In the genomic region with DNA sequence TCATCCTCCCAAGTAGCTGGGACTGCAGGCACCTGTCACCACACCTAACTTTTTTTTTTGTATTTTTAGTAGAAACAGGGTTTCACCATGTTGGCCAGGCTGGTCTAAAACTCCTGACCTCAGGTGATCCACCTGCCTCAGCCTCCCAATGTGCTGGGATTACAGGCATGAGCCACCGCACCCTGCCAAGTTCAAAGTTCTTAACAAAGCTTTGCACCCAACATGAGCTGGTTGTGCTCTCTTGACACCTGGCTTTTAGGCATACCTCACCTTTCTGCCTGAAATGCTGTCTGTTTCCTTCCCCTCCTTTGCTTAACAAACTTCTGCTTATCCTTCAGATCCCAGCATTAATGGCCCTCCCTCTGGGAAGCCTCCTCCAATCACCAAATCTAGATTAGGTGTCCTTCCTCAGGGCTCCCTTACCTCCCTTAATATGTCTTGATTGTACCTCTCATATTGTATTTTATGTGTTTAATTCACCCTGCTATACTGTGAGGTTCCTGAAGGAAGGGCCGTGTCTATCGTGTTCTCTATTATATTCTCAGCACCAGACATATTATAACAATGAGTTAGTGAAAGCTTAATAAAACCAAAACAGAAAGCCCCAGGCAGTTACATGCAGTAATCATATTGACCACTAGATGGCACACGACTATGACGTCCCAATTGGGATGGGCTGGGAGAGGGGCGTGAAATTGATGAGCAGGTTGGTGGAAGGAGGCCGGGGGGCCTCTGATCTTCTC, we compare ENCODE assay signal across 9 cellular contexts.
A peak's percentile ranks its signal among the peaks of the same experiment; 100 is the strongest.
DNase-seq lines count a peak whose midpoint lies in the region; ATAC-seq, FAIRE-seq and TF ChIP-seq lines count a peak whose summit lies in the region.
"Had no signal": no experiment of that assay in that cellular context is flagged by ENCODE, and none has a peak within 500 bp of the region (broad histone marks: within the 10 kb centered on the region; RNA-seq: fewer than 3 reads in every experiment).

No MANE protein-coding gene starts in this region.

- TF ChIP-seq EP300 in A549 (IDR thresholded peaks at IDR 0.05), result no peak

- H3K36me3 Mint-ChIP-seq in brain, result no peaks in the 10 kb centered on the region

- TF ChIP-seq POLR2A in A549 (IDR thresholded peaks at IDR 0.05; ENCODE audit: low read length), result no peak

- CTCF ChIA-PET in A549 (lab: Yijun Ruan, JAX), result interaction anchor here (0.6 to 6.8 kb wide), 64 partner anchors 9 to 720 kb away, joined by 3 to 106 read pairs (median 4); a partner anchor contains a TSS

- FAIRE-seq in A549 (lab: Jason Lieb, UNC), result no peak
- FAIRE-seq: endometrium had no signal

- POLR2A ChIA-PET in A549 (lab: Yijun Ruan, JAX), result interaction anchor here (1.0 kb wide), 1 partner anchor 63 kb away, joined by 3 read pairs; a partner anchor contains a TSS

- no peak overlapping the region for H3K27ac Mint-ChIP-seq in brain

- peaks cover 8% of the 10 kb centered on the region for H3K27me3 Mint-ChIP-seq in brain

- peaks cover 23% of the 10 kb centered on the region for H3K4me1 ChIP-seq in A549

- H3K4me1 Mint-ChIP-seq in brain, result no peaks in the 10 kb centered on the region

- no peak overlapping the region for H3K27ac ChIP-seq in A549

- peak; percentile 71 to 72 for TF ChIP-seq RAD21 in A549 (conservative IDR thresholded peaks at IDR 0.05 in 1 of 2, IDR thresholded peaks at IDR 0.05 in 1 of 2)

- peak; percentile 88 for TF ChIP-seq CTCF in A549 (IDR thresholded peaks at IDR 0.05)
- peak; percentile 83 for TF ChIP-seq CTCF in GM12872 (IDR thresholded peaks at IDR 0.05; ENCODE audit: insufficient read depth, low read depth, low read length)
- peak; percentile 57 to 76 for TF ChIP-seq CTCF in brain (conservative IDR thresholded peaks at IDR 0.05)

- H3K4me2 ChIP-seq in A549, result peak overlapping the region; percentile 38

- no peak overlapping the region for H3K4me3 ChIP-seq in A549

- peaks cover 17 to 27% (median 21%) of the 10 kb centered on the region in 5 experiments for H3K9me3 Mint-ChIP-seq in brain

- H3K9me3 ChIP-seq in A549, result no peaks in the 10 kb centered on the region

- H3K4me3 Mint-ChIP-seq in brain, result no peak overlapping the region

- DNase-seq in A549 (ENCODE audit: low read depth in 1 of 2, low spot score in 1 of 2) (peak; percentile 47 to 62), NOMO-1 treated with DMSO at 0.1 percent for 48 hours (lab: John Stamatoyannopoulos, UW; ENCODE audit: unreplicated experiment) (peak; percentile 62), left lobe of liver (ENCODE audit: low spot score) (peak; percentile 47), KG1 (lab: John Stamatoyannopoulos, UW) (no peak)

- 14% methylated on average over 7 of the region's 7 CpGs for WGBS in A549 (ENCODE audit: missing lambda C conversion rate)

- ATAC-seq in A549 (peak; percentile 60 to 79; a peak in 5 of 6 replicates), left lobe of liver (peak; percentile 90), GM19395 (IDR thresholded peaks at IDR 0.05; ENCODE audit: unreplicated experiment) (no peak), GM21825 (IDR thresholded peaks at IDR 0.05; ENCODE audit: unreplicated experiment) (no peak)

TF ChIP-seq in A549, 52 proteins besides CTCF, POLR2A, EP300 and RAD21:
- peak; percentile 85 for TF ChIP-seq SMC3 (IDR thresholded peaks at IDR 0.05)
- TF ChIP-seq, protein P1, sequence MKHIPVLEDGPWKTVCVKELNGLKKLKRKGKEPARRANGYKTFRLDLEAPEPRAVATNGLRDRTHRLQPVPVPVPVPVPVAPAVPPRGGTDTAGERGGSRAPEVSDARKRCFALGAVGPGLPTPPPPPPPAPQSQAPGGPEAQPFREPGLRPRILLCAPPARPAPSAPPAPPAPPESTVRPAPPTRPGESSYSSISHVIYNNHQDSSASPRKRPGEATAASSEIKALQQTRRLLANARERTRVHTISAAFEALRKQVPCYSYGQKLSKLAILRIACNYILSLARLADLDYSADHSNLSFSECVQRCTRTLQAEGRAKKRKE (CRISPR knock-in tag; IDR thresholded peaks at IDR 0.05; ENCODE audit: low read depth), result no peak
- TF ChIP-seq POLR2AphosphoS2 (conservative IDR thresholded peaks at IDR 0.05; ENCODE audit: low read length), result no peak

Comparison
In these comparisons a context has a peak if more than half of its experiments do, and no peak if none do; other contexts are left out.
1. ATAC-seq: peak in A549 (2 of 2) and left lobe of liver (single experiment); none in GM19395 (single experiment) and GM21825 (single experiment).
2. Peak in every context shown above with its lines, with median percentiles within 50 percentile points of each other: CTCF ChIP-seq.